In genomic region chr6:108563292-108563691, GRCh38 we compare ENCODE assay signal across 8 cellular contexts. TPM values are rescaled to one million over a fixed set of nuclear protein-coding genes. Genes with fewer than 3 reads are reported as not detected.
DNase-seq lines count a peak whose midpoint lies in the region; ATAC-seq and TF ChIP-seq lines count a peak whose summit lies in the region.

No MANE protein-coding gene starts in this region.

- CTCF ChIA-PET in mammary epithelial cell (lab: Charles Lee; ENCODE audit: low non-redundant PET), result no interaction called here
- CTCF ChIA-PET in activated CD4-positive, alpha-beta T cell treated with anti-CD3 and anti-CD28 coated beads for 36 hours (lab: Charles Lee), result interaction anchor here (1.1 kb wide), 1 partner anchor 459 kb away, joined by 3 read pairs; no protein-coding TSS in a partner anchor

- H3K4me1 Mint-ChIP-seq in memory B cell, result peaks cover 37% of the 10 kb centered on the region
- H3K4me1 Mint-ChIP-seq in activated CD4-positive, alpha-beta T cell treated with anti-CD3 and anti-CD28 coated beads for 36 hours, result peaks cover 56% of the 10 kb centered on the region

- peaks cover 2% of the 10 kb centered on the region for H3K9me3 Mint-ChIP-seq in memory B cell
- no peaks in the 10 kb centered on the region for H3K9me3 Mint-ChIP-seq in activated CD4-positive, alpha-beta T cell treated with anti-CD3 and anti-CD28 coated beads for 36 hours (ENCODE audit: low read depth)

- no peak overlapping the region for H2AFZ ChIP-seq in mammary epithelial cell (ENCODE audit: low read depth, low read length)

- no peak for ATAC-seq in memory B cell (ENCODE audit: low read depth)
- no peak for ATAC-seq in GM18870 (IDR thresholded peaks at IDR 0.05; ENCODE audit: unreplicated experiment)
- no peak for ATAC-seq in activated CD4-positive, alpha-beta T cell treated with anti-CD3 and anti-CD28 coated beads for 36 hours

- BruUV-seq in mammary epithelial cell (replicated peaks; lab: Mats Ljungman, UMichigan), result no TSS peak

- H3K4me3 ChIP-seq in HUES6 (ENCODE audit: low read depth, low read length) (peak overlapping the region; percentile 74), mammary epithelial cell (replicated peaks in 1 of 3; ENCODE audit: insufficient read depth in 1 of 3, low read depth in 2 of 3, low read length in 3 of 3) (peak overlapping the region; percentile 69 to 93 (median 73)), thyroid gland (replicated peaks in 1 of 3) (peak overlapping the region in 1 of 3 donors; percentile 96)

- H3K4me2 ChIP-seq in mammary epithelial cell (ENCODE audit: insufficient read depth, low read depth, low read length), result peak overlapping the region; percentile 79

- H3K4me3 Mint-ChIP-seq in memory B cell, result no peak overlapping the region
- H3K4me3 Mint-ChIP-seq in activated CD4-positive, alpha-beta T cell treated with anti-CD3 and anti-CD28 coated beads for 36 hours, result no peak overlapping the region

- H3K27me3 Mint-ChIP-seq in memory B cell, result no peaks in the 10 kb centered on the region
- H3K27me3 Mint-ChIP-seq in activated CD4-positive, alpha-beta T cell treated with anti-CD3 and anti-CD28 coated beads for 36 hours, result peaks cover 11% of the 10 kb centered on the region

- no peak overlapping the region for H3K9ac ChIP-seq in HUES6 (ENCODE audit: low read length)
- peak overlapping the region; percentile 35 for H3K9ac ChIP-seq in mammary epithelial cell (ENCODE audit: insufficient read depth, low read length)

- no peak for DNase-seq in mammary epithelial cell
- no peak for DNase-seq in memory B cell (ENCODE audit: low spot score in 2 of 2)
- no peak for DNase-seq in thyroid gland
- DNase-seq in activated naive CD4-positive, alpha-beta T cell treated with anti-CD3 and anti-CD28 coated beads, Interleukin-2, amount 50 U/mL, for 16 hours, result no peak
- no peak for DNase-seq in iPS-NIHi11 (ENCODE audit: low spot score)
- DNase-seq in activated CD4-positive, alpha-beta T cell treated with anti-CD3 and anti-CD28 coated beads for 36 hours, result no peak

- peaks cover 78% of the 10 kb centered on the region for H3K79me2 ChIP-seq in mammary epithelial cell (ENCODE audit: insufficient read depth, low read length)

- WGBS in mammary epithelial cell (ENCODE audit: low coverage, missing lambda C conversion rate), result 64% methylated on average over 8 of the region's 8 CpGs
- 85 to 88% methylated on average over 8 of the region's 8 CpGs for WGBS in thyroid gland, 2 donors

- H3K36me3 Mint-ChIP-seq in memory B cell, result peaks cover 9% of the 10 kb centered on the region
- H3K36me3 Mint-ChIP-seq in activated CD4-positive, alpha-beta T cell treated with anti-CD3 and anti-CD28 coated beads for 36 hours (ENCODE audit: low read depth), result peaks cover 24% of the 10 kb centered on the region

- in situ Hi-C loops in mammary epithelial cell (cut with MboI; ENCODE audit: low sequenced_read_pairs in 2 of 2), result loop anchor here in 1 of 2 donors (5.0 to 25.0 kb wide), 3 partner anchors 99 to 824 kb away; partner anchors contain the start of gene CD164

- dilution Hi-C loops in mammary epithelial cell (cut with HindIII; ENCODE audit: low sequenced_read_pairs), result no loop called here

- peak overlapping the region; percentile 85 for H3K27ac Mint-ChIP-seq in memory B cell
- no peak overlapping the region for H3K27ac Mint-ChIP-seq in activated CD4-positive, alpha-beta T cell treated with anti-CD3 and anti-CD28 coated beads for 36 hours

- H3K9me3 ChIP-seq in HUES6 (ENCODE audit: control insufficient read depth, insufficient read depth, low read depth, low read length) (no peaks in the 10 kb centered on the region), mammary epithelial cell (replicated peaks; ENCODE audit: insufficient read depth, low read length) (no peaks in the 10 kb centered on the region), thyroid gland (no peaks in the 10 kb centered on the region)

- peaks cover 2% of the 10 kb centered on the region for H4K20me1 ChIP-seq in mammary epithelial cell (ENCODE audit: insufficient read depth, low read length)

- H3K36me3 ChIP-seq in HUES6 (ENCODE audit: control insufficient read depth, insufficient read depth, low read length), result peaks cover 6% of the 10 kb centered on the region; the same call in 1 of the 2 replicates
- no peaks in the 10 kb centered on the region for H3K36me3 ChIP-seq in mammary epithelial cell (ENCODE audit: insufficient read depth, low read length)
- H3K36me3 ChIP-seq in thyroid gland, result peaks cover 6 to 13% of the 10 kb centered on the region in 2 donors

- H3K27ac ChIP-seq in HUES6 (ENCODE audit: low read depth, low read length) (no peak overlapping the region), mammary epithelial cell (ENCODE audit: insufficient read depth, low read depth, low read length) (peak overlapping the region; percentile 82), thyroid gland (peak overlapping the region in 2 of 3 donors; percentile 99 to 100)

- no peak for TF ChIP-seq POLR2A in thyroid gland (IDR thresholded peaks at IDR 0.05)

- H3K27me3 ChIP-seq in HUES6 (ENCODE audit: control insufficient read depth, insufficient read depth, low read length), result peaks cover 15% of the 10 kb centered on the region
- H3K27me3 ChIP-seq in mammary epithelial cell (ENCODE audit: insufficient read depth, low read length), result no peaks in the 10 kb centered on the region
- no peaks in the 10 kb centered on the region for H3K27me3 ChIP-seq in thyroid gland

- no peak for TF ChIP-seq CTCF in mammary epithelial cell (conservative IDR thresholded peaks at IDR 0.05 in 1 of 2, IDR thresholded peaks at IDR 0.05 in 1 of 2; ENCODE audit: extremely low read depth in 1 of 2, insufficient read depth in 1 of 2, low read depth in 1 of 2, low read length in 2 of 2)
- TF ChIP-seq CTCF in thyroid gland (IDR thresholded peaks at IDR 0.05), result no peak

- H3K4me1 ChIP-seq in HUES6 (ENCODE audit: control insufficient read depth, insufficient read depth, low read length), result peaks cover 17% of the 10 kb centered on the region
- H3K4me1 ChIP-seq in mammary epithelial cell (ENCODE audit: insufficient read depth, low read length), result peaks cover 39% of the 10 kb centered on the region
- peaks cover 45 to 46% of the 10 kb centered on the region in 2 donors for H3K4me1 ChIP-seq in thyroid gland

- POLR2A ChIA-PET in activated CD4-positive, alpha-beta T cell treated with anti-CD3 and anti-CD28 coated beads for 36 hours (lab: Charles Lee), result no interaction called here

- intact Hi-C loops in mammary epithelial cell (cut with micrococcal nuclease), result loop anchor here (2.0 to 5.0 kb wide), 2 partner anchors 88 to 169 kb away; no protein-coding TSS in a partner anchor
- intact Hi-C loops in thyroid gland (cut with DNase I), result loop anchor here (5.0 to 10.0 kb wide), 2 partner anchors 102 to 219 kb away; no protein-coding TSS in a partner anchor
- intact Hi-C loops in activated CD4-positive, alpha-beta T cell treated with anti-CD3 and anti-CD28 coated beads for 36 hours (cut with DNase I, micrococcal nuclease), result loop anchor here in 1 of 2 experiments (5.0 kb wide), 2 partner anchors 34 to 104 kb away; no protein-coding TSS in a partner anchor

RNA-seq across cellular contexts. Expression of gene FOXO3, which starts 2.6 kb away (rescaled TPM):
- total RNA-seq in mammary epithelial cell (10 to 100 TPM; 31.2 to 53.5 TPM), thyroid gland (100 to 1,000 TPM in 1 of 4 donors, 10 to 100 TPM in 3; 61.8 to 103 (median 76.8) TPM)
- polyA plus RNA-seq in mammary epithelial cell, result 23.3 TPM
- polyA minus RNA-seq in mammary epithelial cell, result 73.1 TPM
- 1 to 10 TPM; 7.4 to 9.0 TPM for total RNA-seq in activated CD4-positive, alpha-beta T cell treated with anti-CD3 and anti-CD28 coated beads for 36 hours
